Comparison of ENCODE assay signal across 13 cellular contexts in genomic region chr11:109426442-109426841, GRCh38. TPM values are rescaled to one million over a fixed set of nuclear protein-coding genes. Genes with fewer than 3 reads are reported as not detected.
DNase-seq lines count a peak whose midpoint lies in the region; ATAC-seq, FAIRE-seq and TF ChIP-seq lines count a peak whose summit lies in the region.
"Had no signal": no experiment of that assay in that cellular context is flagged by ENCODE, and none has a peak within 500 bp of the region (broad histone marks: within the 10 kb centered on the region; RNA-seq: fewer than 3 reads in every experiment).

No MANE protein-coding gene starts in this region.

- peaks cover 86% of the 10 kb centered on the region for H3K27me3 ChIP-seq in cardiac muscle cell
- peaks cover 5 to 7% of the 10 kb centered on the region in 2 experiments for H3K27me3 ChIP-seq in GM12878 (replicated peaks in 1 of 2; ENCODE audit: control insufficient read depth in 2 of 2, insufficient read depth in 2 of 2, low read length in 1 of 2)

- POLR2A ChIA-PET in GM12878 (lab: Charles Lee) = no interaction called here

- H3K9ac ChIP-seq in GM12878 (ENCODE audit: control insufficient read depth, insufficient read depth, low read length) = no peak overlapping the region

- no peak for TF ChIP-seq RAD21 in GM12878 (IDR thresholded peaks at IDR 0.05; ENCODE audit: insufficient read depth, low read depth, low read length)

- H3K4me3 Mint-ChIP-seq in stimulated activated naive B cell treated with anti-CD40 and anti-IgM and Interleukin-4, amounts not matched to agents 10 μg/mL and 1 μg/mL and 100 μg/mL, for 72 hours = no peak overlapping the region
- H3K4me3 Mint-ChIP-seq: CD4-positive, alpha-beta memory T cell; T-helper 17 cell had no signal

- no peak for TF ChIP-seq POLR2A in GM12878 (IDR thresholded peaks at IDR 0.05; ENCODE audit: low read depth, low read length)

- DNase-seq in cardiac muscle cell (ENCODE audit: low read depth in 1 of 2, low spot score in 1 of 2) (no peak), Right ventricle myocardium superior (no peak), GM12878 (ENCODE audit: low read depth, low spot score) (no peak), frontal cortex (ENCODE audit: low spot score in 2 of 2) (no peak), GDM1 (lab: John Stamatoyannopoulos, UW) (no peak), OCI-M2 (lab: John Stamatoyannopoulos, UW; ENCODE audit: unreplicated experiment) (no peak)
- DNase-seq in stimulated activated naive B cell treated with anti-CD40 and anti-IgM and Interleukin-4, amounts not matched to agents 10 μg/mL and 1 μg/mL and 100 μg/mL, for 72 hours = no peak
- DNase-seq: CD4-positive, alpha-beta memory T cell; NCI-H2029; T-helper 17 cell had no signal

- H3K4me3 ChIP-seq in cardiac muscle cell = no peak overlapping the region
- no peak overlapping the region for H3K4me3 ChIP-seq in GM12878

- H3K4me1 ChIP-seq in cardiac muscle cell (ENCODE audit: low read depth) (peaks cover 8% of the 10 kb centered on the region), GM12878 (ENCODE audit: control insufficient read depth, insufficient read depth, low read length) (no peaks in the 10 kb centered on the region)

- no peaks in the 10 kb centered on the region for H4K20me1 ChIP-seq in GM12878 (ENCODE audit: control insufficient read depth, insufficient read depth)

- no TSS peak for BruUV-seq in GM12878 (replicated peaks; lab: Mats Ljungman, UMichigan)

- FAIRE-seq in GM12878 (lab: Jason Lieb, UNC) (no peak), frontal cortex (lab: Jason Lieb, UNC) (no peak)
- FAIRE-seq: islet of Langerhans had no signal

- H3K36me3 Mint-ChIP-seq in stimulated activated naive B cell treated with anti-CD40 and anti-IgM and Interleukin-4, amounts not matched to agents 10 μg/mL and 1 μg/mL and 100 μg/mL, for 72 hours = no peaks in the 10 kb centered on the region
- H3K36me3 Mint-ChIP-seq: CD4-positive, alpha-beta memory T cell had no signal

- H2AFZ ChIP-seq in GM12878 (ENCODE audit: control insufficient read depth, low read depth, low read length) = no peak overlapping the region

- ATAC-seq in Right ventricle myocardium superior (ENCODE audit: poor library complexity) (no peak), HG03565 (IDR thresholded peaks at IDR 0.05; ENCODE audit: unreplicated experiment) (peak; percentile 62), GM12878 (peak; percentile 66)
- ATAC-seq in stimulated activated naive B cell treated with anti-CD40 and anti-IgM and Interleukin-4, amounts not matched to agents 10 μg/mL and 1 μg/mL and 100 μg/mL, for 72 hours (replicated peaks) = peak; percentile 44 to 62
- ATAC-seq: T-helper 17 cell had no signal

- H3K4me1 Mint-ChIP-seq in stimulated activated naive B cell treated with anti-CD40 and anti-IgM and Interleukin-4, amounts not matched to agents 10 μg/mL and 1 μg/mL and 100 μg/mL, for 72 hours = peaks cover 0 to 4% of the 10 kb centered on the region in 2 donors
- H3K4me1 Mint-ChIP-seq: CD4-positive, alpha-beta memory T cell; T-helper 17 cell had no signal

- CTCF ChIA-PET in GM12878 (lab: Yijun Ruan, JAX) = interaction anchor here (1.1 to 2.3 kb wide), 2 partner anchors 10 to 638 kb away, joined by 3 to 7 read pairs; no protein-coding TSS in a partner anchor

- H3K79me2 ChIP-seq in GM12878 (ENCODE audit: control insufficient read depth, insufficient read depth, low read length) = no peaks in the 10 kb centered on the region

- RAD21 ChIA-PET in GM12878 (lab: Charles Lee; ENCODE audit: unreplicated experiment) = interaction anchor here (1.5 kb wide), 1 partner anchor 14 kb away, joined by 4 read pairs; no protein-coding TSS in a partner anchor

- no peak overlapping the region for H3K27ac Mint-ChIP-seq in stimulated activated naive B cell treated with anti-CD40 and anti-IgM and Interleukin-4, amounts not matched to agents 10 μg/mL and 1 μg/mL and 100 μg/mL, for 72 hours
- H3K27ac Mint-ChIP-seq: CD4-positive, alpha-beta memory T cell; T-helper 17 cell had no signal

- H3K4me2 ChIP-seq in GM12878 (ENCODE audit: control insufficient read depth, insufficient read depth) = no peak overlapping the region

- SMC1A ChIA-PET in GM12878 (lab: Charles Lee; ENCODE audit: uncharacterized antibody, unreplicated experiment) = interaction anchor here (0.7 to 1.6 kb wide), 2 partner anchors 13 to 848 kb away, joined by 3 to 4 read pairs; no protein-coding TSS in a partner anchor

- no peaks in the 10 kb centered on the region for H3K36me3 ChIP-seq in cardiac muscle cell
- no peaks in the 10 kb centered on the region for H3K36me3 ChIP-seq in GM12878 (ENCODE audit: control insufficient read depth in 2 of 2, insufficient read depth in 2 of 2, low read length in 1 of 2)

- in situ Hi-C loops in GM12878 (cut with MboI) = no loop called here

- intact Hi-C loops in Right ventricle myocardium superior (cut with DNase I) = no loop called here
- intact Hi-C loops in GM12878 (cut with micrococcal nuclease; ENCODE audit: unreplicated experiment) = no loop called here

- H3K27me3 Mint-ChIP-seq in stimulated activated naive B cell treated with anti-CD40 and anti-IgM and Interleukin-4, amounts not matched to agents 10 μg/mL and 1 μg/mL and 100 μg/mL, for 72 hours = peaks cover 33 to 39% of the 10 kb centered on the region in 2 donors

- no peak for TF ChIP-seq EP300 in GM12878 (IDR thresholded peaks at IDR 0.05; ENCODE audit: borderline replicate concordance in 1 of 2, control insufficient read depth in 1 of 2, low read depth in 2 of 2, low read length in 2 of 2)

- H3K9me3 ChIP-seq in cardiac muscle cell (ENCODE audit: low read depth) = no peaks in the 10 kb centered on the region
- H3K9me3 ChIP-seq in GM12878 (replicated peaks; ENCODE audit: control insufficient read depth, insufficient read depth, low read length) = no peaks in the 10 kb centered on the region

- H3K9me3 Mint-ChIP-seq in stimulated activated naive B cell treated with anti-CD40 and anti-IgM and Interleukin-4, amounts not matched to agents 10 μg/mL and 1 μg/mL and 100 μg/mL, for 72 hours = peaks cover 0 to 2% of the 10 kb centered on the region in 2 donors

- H3K27ac ChIP-seq in cardiac muscle cell = no peak overlapping the region
- no peak overlapping the region for H3K27ac ChIP-seq in GM12878 (ENCODE audit: control insufficient read depth, insufficient read depth)

- peak; percentile 39 for TF ChIP-seq CTCF in cardiac muscle cell (IDR thresholded peaks at IDR 0.05; ENCODE audit: low read depth, low read length)
- TF ChIP-seq CTCF in GM12878 (IDR thresholded peaks at IDR 0.05 in 2 of 3, conservative IDR thresholded peaks at IDR 0.05 in 1 of 3; ENCODE audit: control insufficient read depth in 2 of 3, extremely low read depth in 1 of 3, insufficient read depth in 1 of 3, low read depth in 3 of 3, low read length in 3 of 3) = 0 out of 6 replicates have a peak, but pooled peaks of 2 of the 3 experiments have one; percentile 4 to 12

TF ChIP-seq in GM12878, 131 proteins besides CTCF, POLR2A, EP300 and RAD21 (continues in another document):
- TF ChIP-seq STAT3 (IDR thresholded peaks at IDR 0.05; ENCODE audit: low read depth, low read length) = no peak
- TF ChIP-seq ZNF274 (IDR thresholded peaks at IDR 0.05; ENCODE audit: insufficient read depth, insufficient read length) = no peak
- no peak for TF ChIP-seq TCF12 (IDR thresholded peaks at IDR 0.05; ENCODE audit: low read depth, low read length)
- no peak for TF ChIP-seq ZBTB33 (IDR thresholded peaks at IDR 0.05)
- TF ChIP-seq TARDBP (IDR thresholded peaks at IDR 0.05; ENCODE audit: borderline replicate concordance) = no peak
- TF ChIP-seq KAT2A (conservative IDR thresholded peaks at IDR 0.05; ENCODE audit: control insufficient read depth, low read depth, low read length) = no peak
- TF ChIP-seq EGR1 (IDR thresholded peaks at IDR 0.05; ENCODE audit: borderline replicate concordance in 1 of 2, low read depth in 2 of 2, low read length in 2 of 2) = no peak

RNA-seq across cellular contexts. Expression of gene C11orf87, which starts 4.5 kb away (rescaled TPM):
- total RNA-seq in cardiac muscle cell (0.42 and 0.49 TPM in 2 replicates), Right ventricle myocardium superior (0.03 TPM), GM12878 (2014; rRNA removed) (not detected in 2 replicates), GM12878 (2014; rRNA removed; fragmentation: Illumina TruSeq; extraction: Trizol) (not detected in 2 replicates), GM12878 (2021) (not detected in 2 replicates), frontal cortex (34.2 TPM)
- polyA plus RNA-seq in cardiac muscle cell (0.34 and 1.1 TPM in 2 replicates), GM12878 (2011; rRNA removed) (not detected in 2 replicates), GM12878 (2014; fragmentation: Illumina TruSeq; extraction: Trizol) (not detected in 2 replicates), GM12878 (2014; fragmentation: Nextera tagmentation; extraction: Ambion mirVana) (not detected), GM12878 (2014; rRNA removed) (not detected in 2 replicates), GM12878 (2016; fragmentation: Nextera tagmentation; extraction: Ambion mirVana) (not detected)
- total RNA-seq in GM12878 (2013; cell fraction: nucleolus; rRNA removed) = 0.06 TPM in 1 of 2 replicates, not detected in the other
- polyA plus RNA-seq in GM12878 (2011; ENCODE audit: low read depth) = not detected
- polyA plus RNA-seq in GM12878 (2011; cell fraction: cytosol; rRNA removed) = not detected in 2 replicates
- not detected in 2 replicates for polyA plus RNA-seq in GM12878 (2011; cell fraction: nucleus; rRNA removed)
- polyA plus RNA-seq in GM12878 (2012) = not detected in 2 replicates
- not detected in 2 replicates for polyA minus RNA-seq in GM12878 (2011; rRNA and poly(A)+ RNA removed)
- polyA minus RNA-seq in GM12878 (2011; cell fraction: cytosol; rRNA and poly(A)+ RNA removed) = not detected in 2 replicates
- not detected in 2 replicates for polyA minus RNA-seq in GM12878 (2011; cell fraction: nucleus; rRNA and poly(A)+ RNA removed)
- total RNA-seq: CD4-positive, alpha-beta memory T cell; posterior vena cava had no signal
- polyA plus RNA-seq: CD4-positive, alpha-beta memory T cell had no signal

Comparison
In these comparisons a context has a peak if more than half of its experiments do, and no peak if none do; other contexts are left out.
1. RNA of gene C11orf87, which starts 4.5 kb away (total RNA-seq): 34.2 TPM in frontal cortex (single experiment); 0.42 to 0.49 TPM in cardiac muscle cell, 0.03 TPM in Right ventricle myocardium superior (single experiment) and 0.06 TPM in GM12878; every median in the first group is over 10 times any median in the second.